Comparison of ENCODE assay signal across 8 cellular contexts in genomic region chr14:105021656-105022275, GRCh38. TPM values are rescaled to one million over a fixed set of nuclear protein-coding genes. Genes with fewer than 3 reads are reported as not detected.
DNase-seq lines count a peak whose midpoint lies in the region; ATAC-seq and FAIRE-seq lines count a peak whose summit lies in the region.

No MANE protein-coding gene starts in this region.

- in situ Hi-C loops in T47D (cut with HindIII; ENCODE audit: low pct_unique_long_range_greater_than_20kb, low sequenced_read_pairs) = no loop called here
- in situ Hi-C loops in G401 (cut with HindIII; ENCODE audit: low sequenced_read_pairs) = no loop called here

- DNase-seq in DMS53 (lab: John Stamatoyannopoulos, UW) (peak; percentile 68), HT1080 (ENCODE audit: low read depth) (peak; percentile 51), RCC 7860 (ENCODE audit: low spot score) (peak; percentile 16), T47D (ENCODE audit: low read depth in 1 of 2, low spot score in 1 of 2) (peak; percentile 70 to 92), kidney tubule cell (ENCODE audit: low spot score) (peak; percentile 79), G401 (ENCODE audit: low spot score) (no peak)
- peak; percentile 46 for DNase-seq in stimulated activated CD4-positive, alpha-beta T cell treated with anti-CD3 and anti-CD28 coated beads, Interleukin-1b, Interleukin-23, amount 100 ng/mL, for 48 hours

- FAIRE-seq in RCC 7860 (lab: Jason Lieb, UNC) = no peak

- no peak for ATAC-seq in HG03520 (IDR thresholded peaks at IDR 0.05; ENCODE audit: unreplicated experiment)

RNA-seq across cellular contexts. Expression of gene CDCA4, which starts 0.9 kb away (rescaled TPM):
- total RNA-seq in HT1080 (2014; rRNA removed; shearing (Covaris generic)) = 70.9 and 87.9 TPM in 2 replicates
- polyA plus RNA-seq in HT1080 (2015; cell fraction: cytosol; rRNA removed) = 77.8 and 87.3 TPM in 2 replicates
- polyA plus RNA-seq in HT1080 (2015; cell fraction: nucleus; rRNA removed) = 53.0 and 55.8 TPM in 2 replicates
- 69.8 and 83.1 TPM in 2 replicates for total RNA-seq in G401 (2014; rRNA removed; shearing (Covaris generic))

RNA-seq across cellular contexts. Expression of gene CLBA1, which starts 36.2 kb away (rescaled TPM):
- 5.1 and 5.4 TPM in 2 replicates for total RNA-seq in HT1080 (2014; rRNA removed; shearing (Covaris generic))
- 6.5 and 7.1 TPM in 2 replicates for polyA plus RNA-seq in HT1080 (2015; cell fraction: cytosol; rRNA removed)
- polyA plus RNA-seq in HT1080 (2015; cell fraction: nucleus; rRNA removed) = 24.1 and 30.5 TPM in 2 replicates
- total RNA-seq in G401 (2014; rRNA removed; shearing (Covaris generic)) = 10.5 and 18.0 TPM in 2 replicates

RNA-seq across cellular contexts. Expression of gene GPR132, which starts 43.5 kb away (rescaled TPM):
- 0.21 and 0.40 TPM in 2 replicates for total RNA-seq in HT1080 (2014; rRNA removed; shearing (Covaris generic))
- 0.28 and 0.37 TPM in 2 replicates for polyA plus RNA-seq in HT1080 (2015; cell fraction: cytosol; rRNA removed)
- polyA plus RNA-seq in HT1080 (2015; cell fraction: nucleus; rRNA removed) = 0.14 and 0.23 TPM in 2 replicates
- total RNA-seq in G401 (2014; rRNA removed; shearing (Covaris generic)) = 0.43 TPM in 1 of 2 replicates, not detected in the other

RNA-seq across cellular contexts. Expression of gene AHNAK2, which starts 43.6 kb away (rescaled TPM):
- 52.6 and 54.6 TPM in 2 replicates for total RNA-seq in HT1080 (2014; rRNA removed; shearing (Covaris generic))
- polyA plus RNA-seq in HT1080 (2015; cell fraction: cytosol; rRNA removed) = 13.5 and 15.1 TPM in 2 replicates
- 172 and 182 TPM in 2 replicates for polyA plus RNA-seq in HT1080 (2015; cell fraction: nucleus; rRNA removed)
- total RNA-seq in G401 (2014; rRNA removed; shearing (Covaris generic)) = 17.0 and 31.1 TPM in 2 replicates
